7 cellular contexts compared by ENCODE assay signal in genomic region chr13:21326155-21327030, GRCh38.
DNase-seq lines count a peak whose midpoint lies in the region; ATAC-seq and TF ChIP-seq lines count a peak whose summit lies in the region.

No MANE protein-coding gene starts in this region.

- peak overlapping the region; percentile 75 for H2AFZ ChIP-seq in parathyroid adenoma

- peak; percentile 20 to 63 (median 46) for DNase-seq in adrenal gland
- DNase-seq in left ventricle myocardium superior: no peak
- no peak for DNase-seq in lower leg skin (ENCODE audit: low spot score in 2 of 2)

- WGBS in adrenal gland, 4 donors: 19 to 40% (median 24%) methylated on average over 31 to 52 of the region's 52 CpGs
- WGBS in lower leg skin, 2 donors: 13 to 27% methylated on average over 46 to 52 of the region's 52 CpGs

- TF ChIP-seq POLR2A in adrenal gland (IDR thresholded peaks at IDR 0.05) (no peak), lower leg skin (IDR thresholded peaks at IDR 0.05) (no peak)

- no peaks in the 10 kb centered on the region for H3K79me2 ChIP-seq in parathyroid adenoma

- peaks cover 0 to 8% of the 10 kb centered on the region in 2 donors for H3K4me1 ChIP-seq in adrenal gland (replicated peaks in 1 of 2)
- H3K4me1 ChIP-seq in parathyroid adenoma: peaks cover 8% of the 10 kb centered on the region

- TF ChIP-seq CTCF in adrenal gland (IDR thresholded peaks at IDR 0.05) (no peak), parathyroid adenoma (IDR thresholded peaks at IDR 0.05) (no peak), lower leg skin (IDR thresholded peaks at IDR 0.05) (no peak)

- H3K9ac ChIP-seq in parathyroid adenoma: no peak overlapping the region

- intact Hi-C loops in adrenal gland (cut with DNase I): no loop called here
- intact Hi-C loops in left ventricle myocardium superior (cut with micrococcal nuclease): no loop called here
- intact Hi-C loops in lower leg skin (cut with DNase I; ENCODE audit: low total_unique reads): no loop called here

- no peaks in the 10 kb centered on the region for H3K36me3 ChIP-seq in adrenal gland (replicated peaks in 1 of 2)
- no peaks in the 10 kb centered on the region for H3K36me3 ChIP-seq in parathyroid adenoma (ENCODE audit: control insufficient read depth, insufficient read depth, low read length)

- H3K27me3 ChIP-seq in adrenal gland: no peaks in the 10 kb centered on the region
- no peaks in the 10 kb centered on the region for H3K27me3 ChIP-seq in parathyroid adenoma (ENCODE audit: control insufficient read depth, insufficient read depth, low read length)

- H3K9me3 ChIP-seq in adrenal gland (replicated peaks in 1 of 3) (no peaks in the 10 kb centered on the region), parathyroid adenoma (ENCODE audit: control insufficient read depth, low read length) (no peaks in the 10 kb centered on the region)

- H3K27ac ChIP-seq in adrenal gland: peak overlapping the region in 1 of 5 donors; percentile 54
- H3K27ac ChIP-seq in parathyroid adenoma: no peak overlapping the region

- H3K4me3 ChIP-seq in adrenal gland (peak overlapping the region in 2 of 4 donors; percentile 26 to 64), parathyroid adenoma (ENCODE audit: low read depth, low read length) (no peak overlapping the region), lower leg skin (ENCODE audit: low read depth, poor library complexity, severe bottlenecking) (no peak overlapping the region)

- H3K4me2 ChIP-seq in parathyroid adenoma (ENCODE audit: low read length): no peak overlapping the region

- ATAC-seq in HG02884 (IDR thresholded peaks at IDR 0.05; ENCODE audit: unreplicated experiment) (peak; percentile 29), left ventricle myocardium superior (peak; percentile 70), HG03354 (IDR thresholded peaks at IDR 0.05; ENCODE audit: poor library complexity, severe bottlenecking, unreplicated experiment) (no peak), HG03378 (IDR thresholded peaks at IDR 0.05; ENCODE audit: unreplicated experiment) (no peak)

Comparison
In these comparisons a context has a peak if more than half of its experiments do, and no peak if none do; other contexts are left out.
1. ATAC-seq: peak in HG02884 (single experiment) and left ventricle myocardium superior (single experiment); none in HG03354 (single experiment) and HG03378 (single experiment).
2. DNase-seq: peak in adrenal gland (7 of 7); none in left ventricle myocardium superior (single experiment) and lower leg skin (0 of 2).